Comparison of ENCODE assay signal across 1 cellular context in genomic region chr14:54356172-54356571, GRCh38.
TF ChIP-seq lines count a peak whose summit lies in the region.

No MANE protein-coding gene starts in this region.

TF ChIP-seq in HCT116, 20 proteins besides CTCF, POLR2A, EP300 and RAD21 (continued from another document):
- TF ChIP-seq ZBTB33 (IDR thresholded peaks at IDR 0.05; ENCODE audit: extremely low read depth, insufficient replicate concordance, low read length) (no peak), JUND (IDR thresholded peaks at IDR 0.05) (no peak), FOSL1 (IDR thresholded peaks at IDR 0.05; ENCODE audit: low read depth) (no peak), CEBPB (IDR thresholded peaks at IDR 0.05; ENCODE audit: low read depth) (no peak), SRF (IDR thresholded peaks at IDR 0.05; ENCODE audit: low read depth) (no peak), EZH2phosphoT487 (IDR thresholded peaks at IDR 0.05; ENCODE audit: borderline replicate concordance) (no peak), TCF7L2 (IDR thresholded peaks at IDR 0.05; ENCODE audit: borderline replicate concordance, extremely low read depth, insufficient read depth, insufficient read length) (no peak), EZH2 (IDR thresholded peaks at IDR 0.05) (no peak)
- TF ChIP-seq, protein P1, sequence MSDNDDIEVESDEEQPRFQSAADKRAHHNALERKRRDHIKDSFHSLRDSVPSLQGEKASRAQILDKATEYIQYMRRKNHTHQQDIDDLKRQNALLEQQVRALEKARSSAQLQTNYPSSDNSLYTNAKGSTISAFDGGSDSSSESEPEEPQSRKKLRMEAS (IDR thresholded peaks at IDR 0.05) = no peak
TF ChIP-seq in HCT116: peak in this region for 0.
